ENCODE assay signal across 22 cellular contexts in the genomic region with DNA sequence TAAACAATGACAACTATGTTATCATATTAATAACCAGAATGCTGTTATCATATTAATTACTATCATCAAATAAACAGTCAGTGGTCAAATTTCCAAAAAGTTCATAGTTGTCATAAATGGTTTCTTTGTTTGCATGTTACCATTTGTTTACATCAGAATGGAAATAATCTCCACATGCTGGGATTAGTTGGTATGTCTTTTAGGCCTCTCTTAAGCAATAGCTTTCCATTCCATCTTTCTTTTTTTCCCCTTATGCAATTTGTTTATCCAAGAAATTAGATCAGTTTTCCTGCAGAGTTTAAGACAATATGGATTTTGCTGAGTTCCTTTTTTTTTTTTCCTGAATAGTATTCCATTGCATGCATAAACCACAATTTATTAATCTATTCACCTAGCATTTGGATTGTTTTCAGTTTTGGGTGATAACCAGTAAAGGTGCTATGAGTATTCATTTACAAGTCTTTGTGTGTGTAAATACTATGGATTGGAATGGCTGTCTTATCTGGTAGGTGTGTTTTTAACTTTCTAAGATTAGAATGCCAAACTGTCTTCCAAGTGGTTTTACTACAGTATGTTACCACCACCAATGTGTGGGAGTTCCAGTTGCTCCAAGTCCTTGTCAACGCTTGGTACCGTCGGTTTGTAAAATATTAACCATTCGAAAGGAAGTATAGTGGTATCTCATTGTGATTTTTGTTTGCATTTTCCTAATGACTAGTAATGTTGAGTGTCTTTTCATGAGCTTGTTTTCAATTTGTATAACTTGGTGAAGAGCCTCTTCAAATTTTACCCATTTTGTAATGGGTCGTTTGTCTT. TPM values are rescaled to one million over a fixed set of nuclear protein-coding genes. Genes with fewer than 3 reads are reported as not detected.
DNase-seq lines count a peak whose midpoint lies in the region; ATAC-seq, FAIRE-seq and TF ChIP-seq lines count a peak whose summit lies in the region.
"Had no signal": no experiment of that assay in that cellular context is flagged by ENCODE, and none has a peak within 500 bp of the region (broad histone marks: within the 10 kb centered on the region; RNA-seq: fewer than 3 reads in every experiment).

No MANE protein-coding gene starts in this region.

- H3K36me3 ChIP-seq in adipocyte (ENCODE audit: control insufficient read depth, insufficient read depth, low read length, severe bottlenecking) (peaks cover 13% of the 10 kb centered on the region), pancreas (no peaks in the 10 kb centered on the region)
- H3K36me3 ChIP-seq: SJCRH30 had no signal

- H3K4me3 ChIP-seq in AG10803 (ENCODE audit: low read length) (no peak overlapping the region), adipocyte (ENCODE audit: low read length) (no peak overlapping the region), pancreas (no peak overlapping the region)
- H3K4me3 ChIP-seq: GM23338, SJCRH30 had no signal

- no peak overlapping the region for H3K9ac ChIP-seq in adipocyte (ENCODE audit: low read length)

- H3K27ac ChIP-seq in pancreas = no peak overlapping the region
- H3K27ac ChIP-seq: C4-2B, SJCRH30 had no signal

- 74 to 76% methylated on average over 5 of the region's 5 CpGs for WGBS in pancreas, 2 donors

- H3K4me1 ChIP-seq in adipocyte (ENCODE audit: control insufficient read depth, insufficient read depth, low read length) (peaks cover 41% of the 10 kb centered on the region), pancreas (peaks cover 0 to 16% (median 15%) of the 10 kb centered on the region in 3 donors)

- H3K27me3 ChIP-seq in adipocyte (replicated peaks; ENCODE audit: control insufficient read depth, insufficient read depth, low read length) (no peaks in the 10 kb centered on the region), pancreas (no peaks in the 10 kb centered on the region)
- H3K27me3 ChIP-seq: SJCRH30 had no signal

- peak; percentile 9 for FAIRE-seq in pancreas (lab: Jason Lieb, UNC)
- FAIRE-seq: GM18507 had no signal

- peak; percentile 17 for DNase-seq in AG10803 (ENCODE audit: low read depth)
- DNase-seq in adipocyte (ENCODE audit: low read depth) = peak; percentile 71
- peak; percentile 59 for DNase-seq in fibroblast of peridontal ligament (ENCODE audit: extremely low read depth)
- DNase-seq in pancreas = no peak
- DNase-seq in stimulated activated naive CD8-positive, alpha-beta T cell treated with anti-CD3 and anti-CD28 coated beads, Interleukin-15, Interleukin-2, amounts not matched to agents 100 U/mL and 50 U/mL, for 24 hours = no peak
- DNase-seq in SIG-M5 (lab: John Stamatoyannopoulos, UW) = no peak
- DNase-seq: CD8-positive, alpha-beta memory T cell; DMS 273 treated with DMSO at 0.1 percent for 48 hours; H9; HFFc6; IMR-90; NCI-H1105 treated with DMSO at 0.1 percent for 48 hours; NCI-H2029; NCI-H446; NCI-H524 treated with DMSO at 0.1 percent for 48 hours; NCI-H774; SJCRH30 had no signal

- intact Hi-C loops in pancreas (cut with DNase I) = no loop called here

- TF ChIP-seq CTCF in AG10803 (conservative IDR thresholded peaks at IDR 0.05; ENCODE audit: low read length) = no peak
- TF ChIP-seq CTCF in pancreas (IDR thresholded peaks at IDR 0.05) = no peak

- ATAC-seq in pancreas (no peak), GM19397 (IDR thresholded peaks at IDR 0.05; ENCODE audit: unreplicated experiment) (no peak)
- no peak for ATAC-seq in stimulated activated naive CD8-positive, alpha-beta T cell treated with anti-CD3 and anti-CD28 coated beads, Interleukin-15, Interleukin-2, amounts not matched to agents 100 U/mL and 50 U/mL, for 24 hours
- ATAC-seq: GM23338, SK-N-SH treated with all-trans-retinoic acid at 6 μM for 48 hours had no signal

- no peaks in the 10 kb centered on the region for H3K9me3 ChIP-seq in adipocyte (ENCODE audit: control insufficient read depth, low read length)
- no peaks in the 10 kb centered on the region for H3K9me3 ChIP-seq in pancreas
- H3K9me3 ChIP-seq: SJCRH30 had no signal

RNA-seq across cellular contexts. Expression of a gene that starts 33.3 kb away (rescaled TPM):
- total RNA-seq in pancreas = not detected
- polyA plus RNA-seq in pancreas = not detected
- total RNA-seq: CD8-positive, alpha-beta memory T cell; GM23338 had no signal
- polyA plus RNA-seq: CD8-positive, alpha-beta memory T cell; IMR-90 had no signal

Comparison
In these comparisons a context has a peak if more than half of its experiments do, and no peak if none do; other contexts are left out.
1. DNase-seq: peak in AG10803 (single experiment), adipocyte (single experiment) and fibroblast of peridontal ligament (single experiment); none in pancreas (0 of 6), stimulated activated naive CD8-positive, alpha-beta T cell treated with anti-CD3 and anti-CD28 coated beads, Interleukin-15, Interleukin-2, amounts not matched to agents 100 U/mL and 50 U/mL, for 24 hours (single experiment) and SIG-M5 (single experiment).